18 cellular contexts compared by ENCODE assay signal in genomic region chr6:169169375-169169774, GRCh38.
DNase-seq lines count a peak whose midpoint lies in the region; ATAC-seq and TF ChIP-seq lines count a peak whose summit lies in the region.
"Had no signal": no experiment of that assay in that cellular context is flagged by ENCODE, and none has a peak within 500 bp of the region (broad histone marks: within the 10 kb centered on the region; RNA-seq: fewer than 3 reads in every experiment).

No MANE protein-coding gene starts in this region.

- no peaks in the 10 kb centered on the region for H3K27me3 Mint-ChIP-seq in osteocyte (ENCODE audit: unreplicated experiment)
- H3K27me3 Mint-ChIP-seq: activated naive CD8-positive, alpha-beta T cell treated with anti-CD3 and anti-CD28 coated beads for 36 hours had no signal

- H3K36me3 Mint-ChIP-seq in osteocyte (ENCODE audit: unreplicated experiment) = peaks cover 16% of the 10 kb centered on the region
- H3K36me3 Mint-ChIP-seq: activated naive CD8-positive, alpha-beta T cell treated with anti-CD3 and anti-CD28 coated beads for 36 hours; natural killer cell had no signal

- peak overlapping the region; percentile 84 for H3K27ac Mint-ChIP-seq in osteocyte (ENCODE audit: unreplicated experiment)
- H3K27ac Mint-ChIP-seq: activated naive CD8-positive, alpha-beta T cell treated with anti-CD3 and anti-CD28 coated beads for 36 hours; endodermal cell; natural killer cell had no signal

- POLR2A ChIA-PET in RWPE1 (lab: Yijun Ruan, JAX; ENCODE audit: low non-redundant PET) = no interaction called here

- no peak overlapping the region for H3K4me3 Mint-ChIP-seq in osteocyte (ENCODE audit: unreplicated experiment)
- H3K4me3 Mint-ChIP-seq: activated naive CD8-positive, alpha-beta T cell treated with anti-CD3 and anti-CD28 coated beads for 36 hours; endodermal cell; natural killer cell had no signal

- H3K4me1 Mint-ChIP-seq in osteocyte (ENCODE audit: unreplicated experiment) = peaks cover 72% of the 10 kb centered on the region
- H3K4me1 Mint-ChIP-seq: activated naive CD8-positive, alpha-beta T cell treated with anti-CD3 and anti-CD28 coated beads for 36 hours; endodermal cell; natural killer cell had no signal

- H3K4me1 ChIP-seq in foreskin keratinocyte = peaks cover 18% of the 10 kb centered on the region

- peak; percentile 37 for DNase-seq in AG20443 (ENCODE audit: low spot score)
- peak; percentile 37 for DNase-seq in RWPE1 (ENCODE audit: low spot score)
- peak in 1 of 2 donors; percentile 32 for DNase-seq in foreskin keratinocyte
- peak; percentile 53 for DNase-seq in osteocyte (ENCODE audit: extremely low spot score, unreplicated experiment)
- no peak for DNase-seq in NCI-H1417 treated with DMSO at 0.1 percent for 48 hours (lab: John Stamatoyannopoulos, UW)
- DNase-seq in H4 (ENCODE audit: low spot score) = no peak
- DNase-seq: activated CD4-positive, alpha-beta T cell treated with anti-CD3 and anti-CD28 coated beads for 4 hours; activated naive CD8-positive, alpha-beta T cell treated with anti-CD3 and anti-CD28 coated beads for 36 hours; activated T-cell treated with anti-CD3 and anti-CD28 coated beads, Interleukin-2, amount 50 U/mL, for 1 hour; GM23248; natural killer cell; NCI-H1694; NCI-H446 treated with DMSO at 0.1 percent for 48 hours; stimulated activated CD4-positive, alpha-beta T cell treated with anti-CD3 and anti-CD28 coated beads, Interleukin-1b, Interleukin-23, amount 100 ng/mL, for 48 hours had no signal

- TF ChIP-seq CTCF in RWPE1 (conservative IDR thresholded peaks at IDR 0.05; ENCODE audit: low read depth) = no peak
- no peak for TF ChIP-seq CTCF in foreskin keratinocyte (conservative IDR thresholded peaks at IDR 0.05)
- TF ChIP-seq CTCF in osteocyte (IDR thresholded peaks at IDR 0.05) = no peak

- peak; percentile 25 for ATAC-seq in foreskin keratinocyte
- no peak for ATAC-seq in HG02885 (IDR thresholded peaks at IDR 0.05; ENCODE audit: poor library complexity, unreplicated experiment)
- ATAC-seq in GM18519 (IDR thresholded peaks at IDR 0.05; ENCODE audit: low FRiP score, unreplicated experiment) = no peak
- ATAC-seq: natural killer cell had no signal

- H3K27ac ChIP-seq in RWPE1 (peak overlapping the region; percentile 20; the same call in 1 of the 2 replicates), foreskin keratinocyte (peak overlapping the region; percentile 74)
- H3K27ac ChIP-seq: cardiac muscle cell, GM23248 had no signal

- CTCF ChIA-PET in RWPE1 (lab: Yijun Ruan, JAX) = no interaction called here

- no peaks in the 10 kb centered on the region for H3K9me3 Mint-ChIP-seq in osteocyte (ENCODE audit: unreplicated experiment)
- H3K9me3 Mint-ChIP-seq: activated naive CD8-positive, alpha-beta T cell treated with anti-CD3 and anti-CD28 coated beads for 36 hours; natural killer cell had no signal

- no peaks in the 10 kb centered on the region for H3K27me3 ChIP-seq in foreskin keratinocyte
- H3K27me3 ChIP-seq: cardiac muscle cell had no signal

Comparison
In these comparisons a context has a peak if more than half of its experiments do, and no peak if none do; other contexts are left out.
1. DNase-seq: peak in AG20443 (single experiment), RWPE1 (single experiment) and osteocyte (single experiment); none in NCI-H1417 treated with DMSO at 0.1 percent for 48 hours (single experiment) and H4 (single experiment).